Comparison of ENCODE assay signal across 22 cellular contexts in genomic region chr5:133196441-133197085, GRCh38.
"Had no signal": no experiment of that assay in that cellular context is flagged by ENCODE, and none has a peak within 500 bp of the region (broad histone marks: within the 10 kb centered on the region; RNA-seq: fewer than 3 reads in every experiment).

No MANE protein-coding gene starts in this region.

- DNase-seq: caudate nucleus; colonic mucosa; dermis blood vessel endothelial cell; glutamatergic neuron; kidney; left cardiac atrium; left ventricle myocardium superior; mesenchymal stem cell; naive thymus-derived CD4-positive, alpha-beta T cell; nephron progenitor cell; right cardiac atrium; small intestine; stimulated activated CD4-positive, alpha-beta T cell treated with anti-CD3 and anti-CD28 coated beads, Interleukin-12 subunit alpha, Interleukin-12 subunit beta, amount 100 ng/mL, for 4 hours; stimulated activated naive CD4-positive, alpha-beta T cell treated with Interleukin-2 at 50 U/mL for 16 hours; tibial artery; upper lobe of right lung had no signal

- H3K4me3 ChIP-seq: colonic mucosa, esophagus muscularis mucosa, gastroesophageal sphincter, lung, tibial artery, upper lobe of right lung had no signal

- ATAC-seq: gastroesophageal sphincter; left cardiac atrium; left ventricle myocardium superior; naive thymus-derived CD4-positive, alpha-beta T cell; right cardiac atrium; upper lobe of right lung had no signal

- H3K27ac Mint-ChIP-seq: nephron progenitor cell had no signal

- FAIRE-seq: endometrium, kidney, small intestine had no signal

- H3K4me1 ChIP-seq: colonic mucosa, esophagus muscularis mucosa, gastroesophageal sphincter, tibial artery, upper lobe of right lung had no signal

- H3K27me3 ChIP-seq: colonic mucosa, neutrophil, upper lobe of right lung had no signal

- H3K36me3 ChIP-seq: colonic mucosa, esophagus muscularis mucosa, gastroesophageal sphincter, neutrophil, tibial artery, upper lobe of right lung had no signal

- H3K4me1 Mint-ChIP-seq: naive thymus-derived CD4-positive, alpha-beta T cell had no signal

- H3K27ac ChIP-seq: colonic mucosa, epithelial cell of prostate, esophagus muscularis mucosa, gastroesophageal sphincter, neutrophil, tibial artery, upper lobe of right lung had no signal

- H3K9me3 Mint-ChIP-seq: nephron progenitor cell had no signal

- H3K9me3 ChIP-seq: colonic mucosa, esophagus muscularis mucosa, gastroesophageal sphincter, neutrophil, tibial artery, upper lobe of right lung had no signal

- H3K4me3 Mint-ChIP-seq: naive thymus-derived CD4-positive, alpha-beta T cell; nephron progenitor cell had no signal
